In the genomic region with DNA sequence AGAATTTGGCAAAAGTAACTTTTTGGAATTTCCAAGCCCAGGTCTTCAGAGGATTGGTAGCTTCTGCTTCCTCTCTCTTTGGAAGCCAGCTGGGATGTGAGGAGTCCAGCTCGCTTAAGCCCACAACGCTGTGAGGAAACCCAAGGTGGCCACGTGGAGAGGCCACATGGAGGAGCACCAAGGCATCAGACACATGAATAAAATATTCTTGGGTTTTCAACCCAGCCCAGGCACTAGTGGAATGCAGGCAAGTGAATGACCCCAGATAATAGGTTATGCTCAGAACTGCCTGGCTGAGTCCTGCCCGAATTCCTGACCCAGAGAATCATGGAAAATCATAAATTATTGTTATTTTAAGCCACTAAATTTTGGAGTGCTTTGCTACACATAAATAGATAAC, we compare ENCODE assay signal across 1 cellular context.
TF ChIP-seq lines count a peak whose summit lies in the region.

No MANE protein-coding gene starts in this region.

TF ChIP-seq in HepG2, 621 proteins besides CTCF, POLR2A, EP300 and RAD21 (continued from another document):
- TF ChIP-seq, protein P1, sequence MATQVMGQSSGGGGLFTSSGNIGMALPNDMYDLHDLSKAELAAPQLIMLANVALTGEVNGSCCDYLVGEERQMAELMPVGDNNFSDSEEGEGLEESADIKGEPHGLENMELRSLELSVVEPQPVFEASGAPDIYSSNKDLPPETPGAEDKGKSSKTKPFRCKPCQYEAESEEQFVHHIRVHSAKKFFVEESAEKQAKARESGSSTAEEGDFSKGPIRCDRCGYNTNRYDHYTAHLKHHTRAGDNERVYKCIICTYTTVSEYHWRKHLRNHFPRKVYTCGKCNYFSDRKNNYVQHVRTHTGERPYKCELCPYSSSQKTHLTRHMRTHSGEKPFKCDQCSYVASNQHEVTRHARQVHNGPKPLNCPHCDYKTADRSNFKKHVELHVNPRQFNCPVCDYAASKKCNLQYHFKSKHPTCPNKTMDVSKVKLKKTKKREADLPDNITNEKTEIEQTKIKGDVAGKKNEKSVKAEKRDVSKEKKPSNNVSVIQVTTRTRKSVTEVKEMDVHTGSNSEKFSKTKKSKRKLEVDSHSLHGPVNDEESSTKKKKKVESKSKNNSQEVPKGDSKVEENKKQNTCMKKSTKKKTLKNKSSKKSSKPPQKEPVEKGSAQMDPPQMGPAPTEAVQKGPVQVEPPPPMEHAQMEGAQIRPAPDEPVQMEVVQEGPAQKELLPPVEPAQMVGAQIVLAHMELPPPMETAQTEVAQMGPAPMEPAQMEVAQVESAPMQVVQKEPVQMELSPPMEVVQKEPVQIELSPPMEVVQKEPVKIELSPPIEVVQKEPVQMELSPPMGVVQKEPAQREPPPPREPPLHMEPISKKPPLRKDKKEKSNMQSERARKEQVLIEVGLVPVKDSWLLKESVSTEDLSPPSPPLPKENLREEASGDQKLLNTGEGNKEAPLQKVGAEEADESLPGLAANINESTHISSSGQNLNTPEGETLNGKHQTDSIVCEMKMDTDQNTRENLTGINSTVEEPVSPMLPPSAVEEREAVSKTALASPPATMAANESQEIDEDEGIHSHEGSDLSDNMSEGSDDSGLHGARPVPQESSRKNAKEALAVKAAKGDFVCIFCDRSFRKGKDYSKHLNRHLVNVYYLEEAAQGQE (IDR thresholded peaks at IDR 0.05; ENCODE audit: borderline replicate concordance in 1 of 2, low read depth in 1 of 2, low read length in 2 of 2) = no peak
- TF ChIP-seq ERF (CRISPR knock-in tag; IDR thresholded peaks at IDR 0.05) (no peak), MIXL1 (CRISPR knock-in tag; IDR thresholded peaks at IDR 0.05) (no peak), ASH2L (IDR thresholded peaks at IDR 0.05; ENCODE audit: insufficient read length, low read depth, low read length) (no peak), ZNF30 (CRISPR knock-in tag; IDR thresholded peaks at IDR 0.05) (no peak), ZNF547 (CRISPR knock-in tag; IDR thresholded peaks at IDR 0.05) (no peak), ZNF891 (CRISPR knock-in tag; IDR thresholded peaks at IDR 0.05) (no peak), ZNF512 (CRISPR knock-in tag; IDR thresholded peaks at IDR 0.05) (no peak), ZNF274 (CRISPR knock-in tag; IDR thresholded peaks at IDR 0.05) (no peak), ZBTB44 (CRISPR knock-in tag; IDR thresholded peaks at IDR 0.05) (no peak), ZNF367 (CRISPR knock-in tag; IDR thresholded peaks at IDR 0.05; ENCODE audit: borderline replicate concordance) (no peak), SP4 (CRISPR knock-in tag; IDR thresholded peaks at IDR 0.05) (no peak), ZNF225 (CRISPR knock-in tag; IDR thresholded peaks at IDR 0.05) (no peak), ZNF646 (CRISPR knock-in tag; IDR thresholded peaks at IDR 0.05) (no peak)
